In genomic region chr2:121241466-121241865, GRCh38 we compare ENCODE assay signal across 21 cellular contexts. TPM values are rescaled to one million over a fixed set of nuclear protein-coding genes. Genes with fewer than 3 reads are reported as not detected.
A peak's percentile ranks its signal among the peaks of the same experiment; 100 is the strongest.
DNase-seq lines count a peak whose midpoint lies in the region; ATAC-seq, FAIRE-seq and TF ChIP-seq lines count a peak whose summit lies in the region.
"Had no signal": no experiment of that assay in that cellular context is flagged by ENCODE, and none has a peak within 500 bp of the region (broad histone marks: within the 10 kb centered on the region; RNA-seq: fewer than 3 reads in every experiment).

No MANE protein-coding gene starts in this region.

- no peaks in the 10 kb centered on the region for H3K4me1 Mint-ChIP-seq in CD8-positive, alpha-beta memory T cell
- H3K4me1 Mint-ChIP-seq: B cell; CD4-positive, alpha-beta memory T cell; IgD-negative memory B cell had no signal

- no peak overlapping the region for H3K27ac ChIP-seq in CD8-positive, alpha-beta memory T cell (ENCODE audit: low read depth, low read length)
- H3K27ac ChIP-seq: C4-2B had no signal

- H3K27me3 Mint-ChIP-seq in CD8-positive, alpha-beta memory T cell: peaks cover 3 to 4% of the 10 kb centered on the region in 2 donors
- H3K27me3 Mint-ChIP-seq: B cell, IgD-negative memory B cell had no signal

- peak; percentile 80 for FAIRE-seq in urothelium cell line (lab: Jason Lieb, UNC)
- FAIRE-seq: A204.1, D721Med, G401.6, GM12892, GM19239, H1 had no signal

- no peak overlapping the region for H3K4me3 ChIP-seq in choroid plexus epithelial cell (ENCODE audit: low read depth, low read length)
- no peak overlapping the region for H3K4me3 ChIP-seq in CD8-positive, alpha-beta memory T cell (ENCODE audit: low read length)
- H3K4me3 ChIP-seq: HAP-1 had no signal

- no peaks in the 10 kb centered on the region for H3K36me3 Mint-ChIP-seq in CD8-positive, alpha-beta memory T cell
- H3K36me3 Mint-ChIP-seq: CD4-positive, alpha-beta memory T cell had no signal

- CTCF ChIA-PET in CD8-positive, alpha-beta memory T cell (lab: Charles Lee): no interaction called here

- TF ChIP-seq CTCF in choroid plexus epithelial cell (conservative IDR thresholded peaks at IDR 0.05; ENCODE audit: low read depth, low read length): no peak

- no peaks in the 10 kb centered on the region for H3K27me3 ChIP-seq in CD8-positive, alpha-beta memory T cell (ENCODE audit: insufficient read depth, low read length, poor library complexity, severe bottlenecking)

- H3K4me3 Mint-ChIP-seq in CD8-positive, alpha-beta memory T cell: no peak overlapping the region
- H3K4me3 Mint-ChIP-seq: B cell; CD4-positive, alpha-beta memory T cell; IgD-negative memory B cell had no signal

- H3K9me3 ChIP-seq in CD8-positive, alpha-beta memory T cell (ENCODE audit: low read length): no peaks in the 10 kb centered on the region
- H3K9me3 ChIP-seq: HAP-1 had no signal

- no peaks in the 10 kb centered on the region for H3K9me3 Mint-ChIP-seq in CD8-positive, alpha-beta memory T cell
- H3K9me3 Mint-ChIP-seq: CD4-positive, alpha-beta memory T cell; IgD-negative memory B cell had no signal

- POLR2A ChIA-PET in CD8-positive, alpha-beta memory T cell (lab: Charles Lee): no interaction called here

- no peaks in the 10 kb centered on the region for H3K36me3 ChIP-seq in CD8-positive, alpha-beta memory T cell (ENCODE audit: insufficient read depth, low read length)

- H3K4me1 ChIP-seq in CD8-positive, alpha-beta memory T cell (ENCODE audit: insufficient read depth, low read length): no peaks in the 10 kb centered on the region
- H3K4me1 ChIP-seq: HAP-1 had no signal

- ATAC-seq in activated CD4-positive, CD25-positive, alpha-beta regulatory T cell treated with anti-CD3 and anti-CD28 coated beads, Interleukin-2, amount 50 U/mL, for 24 hours: no peak

- no peak overlapping the region for H3K27ac Mint-ChIP-seq in CD8-positive, alpha-beta memory T cell
- H3K27ac Mint-ChIP-seq: B cell; CD4-positive, alpha-beta memory T cell; IgD-negative memory B cell had no signal

- peak; percentile 36 for DNase-seq in activated effector memory CD4-positive, alpha-beta T cell treated with anti-CD3 and anti-CD28 coated beads, Interleukin-2, amount 50 U/mL, for 16 hours
- DNase-seq in activated effector memory CD4-positive, alpha-beta T cell treated with Interleukin-2 at 50 U/mL for 16 hours: no peak
- DNase-seq in RPMI8226: peak; percentile 21
- DNase-seq in choroid plexus epithelial cell (ENCODE audit: low read depth): peak; percentile 7
- DNase-seq in urothelium cell line (ENCODE audit: low spot score): no peak
- DNase-seq in CD8-positive, alpha-beta memory T cell: no peak
- DNase-seq in stimulated activated CD4-positive, alpha-beta T cell treated with anti-CD3 and anti-CD28 coated beads, Interleukin-2, amount 100 ng/mL, for 48 hours: no peak
- DNase-seq: CD4-positive, alpha-beta memory T cell; COR-L47; DMS53 had no signal

RNA-seq across cellular contexts. Expression of gene TFCP2L1, which starts 43.5 kb away (rescaled TPM):
- under 1 TPM; 0.11 to 0.16 TPM for total RNA-seq in CD8-positive, alpha-beta memory T cell
- polyA plus RNA-seq in CD8-positive, alpha-beta memory T cell: 0.45 TPM
- total RNA-seq: B cell had no signal
- polyA plus RNA-seq: CD4-positive, alpha-beta memory T cell had no signal

Comparison
In these comparisons a context has a peak if more than half of its experiments do, and no peak if none do; other contexts are left out.
1. DNase-seq: peak in activated effector memory CD4-positive, alpha-beta T cell treated with anti-CD3 and anti-CD28 coated beads, Interleukin-2, amount 50 U/mL, for 16 hours (single experiment), RPMI8226 (single experiment) and choroid plexus epithelial cell (single experiment); none in activated effector memory CD4-positive, alpha-beta T cell treated with Interleukin-2 at 50 U/mL for 16 hours (single experiment), urothelium cell line (single experiment), CD8-positive, alpha-beta memory T cell (0 of 5) and stimulated activated CD4-positive, alpha-beta T cell treated with anti-CD3 and anti-CD28 coated beads, Interleukin-2, amount 100 ng/mL, for 48 hours (0 of 2).